Comparison of ENCODE assay signal across 5 cellular contexts in the genomic region with DNA sequence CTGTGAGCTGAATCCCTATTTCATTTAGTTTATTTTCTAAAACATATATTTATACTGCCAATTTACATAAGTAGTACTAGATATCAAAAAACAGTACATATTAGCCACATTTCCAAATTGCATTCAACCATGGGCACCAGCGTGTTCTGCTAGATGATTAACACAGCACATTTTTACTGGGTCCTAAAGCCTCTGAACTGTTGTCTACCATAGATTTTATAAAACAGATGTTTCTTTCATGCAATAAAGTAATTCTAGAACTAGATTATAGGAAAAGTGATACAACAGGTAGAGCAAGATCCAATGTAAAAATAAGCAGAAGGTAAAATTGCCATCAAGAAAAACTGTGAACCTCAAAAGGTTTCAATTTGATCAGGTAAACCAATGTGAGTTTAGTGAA.
"Had no signal": no experiment of that assay in that cellular context is flagged by ENCODE, and none has a peak within 500 bp of the region (broad histone marks: within the 10 kb centered on the region; RNA-seq: fewer than 3 reads in every experiment).

No MANE protein-coding gene starts in this region.

- ATAC-seq: GM23338 had no signal

- DNase-seq: H9, HCEC 1CT, IMR-90 had no signal

- H3K4me3 ChIP-seq: GM23338, K562 had no signal
